Comparison of ENCODE assay signal across 10 cellular contexts in genomic region chr18:51053822-51054221, GRCh38. TPM values are rescaled to one million over a fixed set of nuclear protein-coding genes. Genes with fewer than 3 reads are reported as not detected.
A peak's percentile ranks its signal among the peaks of the same experiment; 100 is the strongest.
DNase-seq lines count a peak whose midpoint lies in the region; ATAC-seq and FAIRE-seq lines count a peak whose summit lies in the region.
"Had no signal": no experiment of that assay in that cellular context is flagged by ENCODE, and none has a peak within 500 bp of the region (broad histone marks: within the 10 kb centered on the region; RNA-seq: fewer than 3 reads in every experiment).

No MANE protein-coding gene starts in this region.

- no peak for FAIRE-seq in urothelium cell line (lab: Jason Lieb, UNC)

- ATAC-seq in GM19468 (IDR thresholded peaks at IDR 0.05; ENCODE audit: extremely low read depth, unreplicated experiment) (peak; percentile 23), HG03460 (IDR thresholded peaks at IDR 0.05; ENCODE audit: unreplicated experiment) (peak; percentile 71)

- peak overlapping the region; percentile 37 to 93 (median 73) for H3K27ac Mint-ChIP-seq in CD4-positive, alpha-beta memory T cell

- peaks cover 21 to 35% (median 28%) of the 10 kb centered on the region in 4 donors for H3K4me1 Mint-ChIP-seq in CD4-positive, alpha-beta memory T cell

- H3K36me3 Mint-ChIP-seq in CD4-positive, alpha-beta memory T cell: peaks cover 28 to 59% of the 10 kb centered on the region in 2 donors

- no peak overlapping the region for H3K4me3 ChIP-seq in CD4-positive, alpha-beta memory T cell (ENCODE audit: low read length in 2 of 2)
- H3K4me3 ChIP-seq in effector memory CD4-positive, alpha-beta T cell (ENCODE audit: insufficient read depth, low read depth, low read length, poor library complexity, severe bottlenecking): no peak overlapping the region
- H3K4me3 ChIP-seq: lung had no signal

- intact Hi-C loops in CD4-positive, alpha-beta memory T cell (cut with micrococcal nuclease): loop anchor here (5.0 kb wide), 1 partner anchor 87 kb away; the partner anchor contains the start of gene ELAC1

- H3K9me3 Mint-ChIP-seq in CD4-positive, alpha-beta memory T cell: no peaks in the 10 kb centered on the region

- POLR2A ChIA-PET in CD4-positive, alpha-beta memory T cell (lab: Charles Lee; ENCODE audit: partially characterized antibody): interaction anchor here (0.7 to 1.4 kb wide), 5 partner anchors 23 to 175 kb away, joined by 3 to 4 read pairs (median 3); partner anchors contain the start of genes ELAC1, ME2 and SMAD4

- peak overlapping the region in 7 of 8 donors; percentile 2 to 83 (median 45) for H3K4me3 Mint-ChIP-seq in CD4-positive, alpha-beta memory T cell

- H3K36me3 ChIP-seq in CD4-positive, alpha-beta memory T cell (ENCODE audit: insufficient read depth, low read length): peaks cover 31% of the 10 kb centered on the region
- peaks cover 29% of the 10 kb centered on the region for H3K36me3 ChIP-seq in effector memory CD4-positive, alpha-beta T cell (ENCODE audit: control insufficient read depth, insufficient read depth, low read length)

- H3K27ac ChIP-seq in CD4-positive, alpha-beta memory T cell (ENCODE audit: low read depth, low read length): no peak overlapping the region
- peak overlapping the region; percentile 31 for H3K27ac ChIP-seq in effector memory CD4-positive, alpha-beta T cell (ENCODE audit: insufficient read depth, low read length, poor library complexity, severe bottlenecking)
- H3K27ac ChIP-seq: epithelial cell of prostate had no signal

- H3K4me1 ChIP-seq in CD4-positive, alpha-beta memory T cell (ENCODE audit: insufficient read depth, low read length): peaks cover 16% of the 10 kb centered on the region
- peaks cover 9% of the 10 kb centered on the region for H3K4me1 ChIP-seq in effector memory CD4-positive, alpha-beta T cell (ENCODE audit: control insufficient read depth, insufficient read depth, low read length, poor library complexity, severe bottlenecking)

- peak in 1 of 5 donors; percentile 33 for DNase-seq in CD4-positive, alpha-beta memory T cell
- DNase-seq in effector memory CD4-positive, alpha-beta T cell: no peak
- no peak for DNase-seq in effector CD8-positive, alpha-beta T cell (lab: John Stamatoyannopoulos, UW)
- no peak for DNase-seq in T-helper 9 cell
- DNase-seq in activated CD4-positive, alpha-beta T cell treated with anti-CD3 and anti-CD28 coated beads for 1 hour: no peak
- DNase-seq in urothelium cell line (ENCODE audit: low spot score): no peak

- no peaks in the 10 kb centered on the region for H3K27me3 ChIP-seq in CD4-positive, alpha-beta memory T cell (ENCODE audit: insufficient read depth, low read length)
- no peaks in the 10 kb centered on the region for H3K27me3 ChIP-seq in effector memory CD4-positive, alpha-beta T cell (replicated peaks; ENCODE audit: control insufficient read depth, insufficient read depth, low read length, poor library complexity, severe bottlenecking)

- H3K9me3 ChIP-seq in CD4-positive, alpha-beta memory T cell (ENCODE audit: control insufficient read depth in 1 of 2, low read length in 2 of 2): no peaks in the 10 kb centered on the region
- no peaks in the 10 kb centered on the region for H3K9me3 ChIP-seq in effector memory CD4-positive, alpha-beta T cell (ENCODE audit: control insufficient read depth, low read length)

- CTCF ChIA-PET in CD4-positive, alpha-beta memory T cell (lab: Charles Lee; ENCODE audit: partially characterized antibody): interaction anchor here (5.8 kb wide), 1 partner anchor 234 kb away, joined by 59 read pairs; the partner anchor contains the start of gene MRO

- no peaks in the 10 kb centered on the region for H3K27me3 Mint-ChIP-seq in CD4-positive, alpha-beta memory T cell

RNA-seq across cellular contexts. Expression of gene SMAD4, which starts 23.8 kb away (rescaled TPM):
- total RNA-seq in CD4-positive, alpha-beta memory T cell: 100 to 1,000 TPM; 143 to 155 TPM
- 10 to 100 TPM; 37.7 to 95.4 TPM for polyA plus RNA-seq in CD4-positive, alpha-beta memory T cell
